In genomic region chr1:28172690-28173150, GRCh38 we compare ENCODE assay signal across 8 cellular contexts. TPM values are rescaled to one million over a fixed set of nuclear protein-coding genes. Genes with fewer than 3 reads are reported as not detected.
DNase-seq lines count a peak whose midpoint lies in the region; ATAC-seq and TF ChIP-seq lines count a peak whose summit lies in the region.

No MANE protein-coding gene starts in this region.

- H3K4me3 Mint-ChIP-seq in activated CD4-positive, alpha-beta T cell treated with anti-CD3 and anti-CD28 coated beads, Interleukin-2, amount 10 ng/mL, durations not matched to agents 7 days and 5 days: peak overlapping the region; percentile 28
- H3K4me3 Mint-ChIP-seq in type B pancreatic cell: peak overlapping the region; percentile 1

- peaks cover 5% of the 10 kb centered on the region for H3K36me3 Mint-ChIP-seq in activated CD4-positive, alpha-beta T cell treated with anti-CD3 and anti-CD28 coated beads, Interleukin-2, amount 10 ng/mL, durations not matched to agents 7 days and 5 days (ENCODE audit: low read depth)
- no peaks in the 10 kb centered on the region for H3K36me3 Mint-ChIP-seq in type B pancreatic cell

- ATAC-seq in GM19463 (IDR thresholded peaks at IDR 0.05; ENCODE audit: unreplicated experiment) (peak; percentile 63), HG03439 (IDR thresholded peaks at IDR 0.05; ENCODE audit: unreplicated experiment) (peak; percentile 61)

- H3K27me3 Mint-ChIP-seq in activated CD4-positive, alpha-beta T cell treated with anti-CD3 and anti-CD28 coated beads, Interleukin-2, amount 10 ng/mL, durations not matched to agents 7 days and 5 days: peaks cover 57% of the 10 kb centered on the region
- peaks cover 4% of the 10 kb centered on the region for H3K27me3 Mint-ChIP-seq in type B pancreatic cell

- no peak for TF ChIP-seq CTCF in type B pancreatic cell (conservative IDR thresholded peaks at IDR 0.05)

- peak; percentile 11 for DNase-seq in D341Med (ENCODE audit: low spot score)
- DNase-seq in activated CD4-positive, alpha-beta T cell treated with anti-CD3 and anti-CD28 coated beads, Interleukin-2, amount 10 ng/mL, durations not matched to agents 7 days and 5 days: peak; percentile 63
- DNase-seq in type B pancreatic cell (ENCODE audit: extremely low spot score, unreplicated experiment): no peak
- no peak for DNase-seq in NCI-H2029 treated with DMSO at 0.1 percent for 48 hours (lab: John Stamatoyannopoulos, UW)
- DNase-seq in retina: no peak

- H3K27ac Mint-ChIP-seq in activated CD4-positive, alpha-beta T cell treated with anti-CD3 and anti-CD28 coated beads, Interleukin-2, amount 10 ng/mL, durations not matched to agents 7 days and 5 days: peak overlapping the region; percentile 10
- H3K27ac Mint-ChIP-seq in type B pancreatic cell: peak overlapping the region; percentile 34

- H3K9me3 Mint-ChIP-seq in activated CD4-positive, alpha-beta T cell treated with anti-CD3 and anti-CD28 coated beads, Interleukin-2, amount 10 ng/mL, durations not matched to agents 7 days and 5 days: no peaks in the 10 kb centered on the region
- no peaks in the 10 kb centered on the region for H3K9me3 Mint-ChIP-seq in type B pancreatic cell

- CTCF ChIA-PET in activated CD4-positive, alpha-beta T cell treated with anti-CD3 and anti-CD28 coated beads, Interleukin-2, amount 10 ng/mL, durations not matched to agents 7 days and 5 days (lab: Charles Lee): interaction anchor here (0.6 to 0.7 kb wide), 4 partner anchors 11 to 81 kb away, joined by 3 read pairs; no protein-coding TSS in a partner anchor

- no peaks in the 10 kb centered on the region for H3K27me3 ChIP-seq in layer of hippocampus (ENCODE audit: control insufficient read depth, insufficient read depth, low read length)

- peak overlapping the region; percentile 65 for H3K27ac ChIP-seq in layer of hippocampus (ENCODE audit: low read depth, low read length)

- POLR2A ChIA-PET in activated CD4-positive, alpha-beta T cell treated with anti-CD3 and anti-CD28 coated beads, Interleukin-2, amount 10 ng/mL, durations not matched to agents 7 days and 5 days (lab: Charles Lee): interaction anchor here (0.6 to 0.7 kb wide), 3 partner anchors 85 to 1020 kb away, joined by 3 to 4 read pairs (median 4); partner anchors contain the start of gene EYA3

- peaks cover 48% of the 10 kb centered on the region for H3K4me1 Mint-ChIP-seq in activated CD4-positive, alpha-beta T cell treated with anti-CD3 and anti-CD28 coated beads, Interleukin-2, amount 10 ng/mL, durations not matched to agents 7 days and 5 days
- peaks cover 5% of the 10 kb centered on the region for H3K4me1 Mint-ChIP-seq in type B pancreatic cell (ENCODE audit: unreplicated experiment)

RNA-seq across cellular contexts. Expression of gene PTAFR, which starts 3.8 kb away (rescaled TPM):
- under 1 TPM; 0.20 to 0.56 TPM for total RNA-seq in activated CD4-positive, alpha-beta T cell treated with anti-CD3 and anti-CD28 coated beads, Interleukin-2, amount 10 ng/mL, durations not matched to agents 7 days and 5 days
- total RNA-seq in type B pancreatic cell (ENCODE audit: low replicate concordance): 0.48 and 0.95 TPM in 2 replicates

Comparison
In these comparisons a context has a peak if more than half of its experiments do, and no peak if none do; other contexts are left out.
1. DNase-seq: peak in D341Med (single experiment) and activated CD4-positive, alpha-beta T cell treated with anti-CD3 and anti-CD28 coated beads, Interleukin-2, amount 10 ng/mL, durations not matched to agents 7 days and 5 days (single experiment); none in type B pancreatic cell (single experiment), NCI-H2029 treated with DMSO at 0.1 percent for 48 hours (single experiment) and retina (single experiment).